Comparison of ENCODE assay signal across 18 cellular contexts in genomic region chr3:114884213-114884923, GRCh38.
"Had no signal": no experiment of that assay in that cellular context is flagged by ENCODE, and none has a peak within 500 bp of the region (broad histone marks: within the 10 kb centered on the region; RNA-seq: fewer than 3 reads in every experiment).

No MANE protein-coding gene starts in this region.

- H3K27ac ChIP-seq: adrenal gland, heart right ventricle, left ventricle myocardium inferior, tibial artery, vagina had no signal

- FAIRE-seq: frontal cortex, small intestine had no signal

- H3K4me3 ChIP-seq: adrenal gland, heart right ventricle, left ventricle myocardium inferior, tibial artery, vagina had no signal

- DNase-seq: activated B cell treated with CpG ODN at 0.5 μM for 24 hours; activated CD4-positive, alpha-beta T cell treated with anti-CD3 and anti-CD28 coated beads, Interleukin-2, amount 50 U/mL, for 1 hour; activated naive CD4-positive, alpha-beta T cell treated with anti-CD3 and anti-CD28 coated beads, Interleukin-2, amount 50 U/mL, for 16 hours; activated T-cell treated with anti-CD3 and anti-CD28 coated beads for 4 hours; adrenal gland; central memory CD4-positive, alpha-beta T cell; cortex of kidney; effector CD8-positive, alpha-beta T cell; heart right ventricle; islet precursor cell; left ventricle myocardium inferior; natural killer cell; nucleus accumbens; right cardiac atrium; small intestine; tibial artery had no signal

- H3K36me3 ChIP-seq: adrenal gland, heart right ventricle, left ventricle myocardium inferior, tibial artery, vagina had no signal

- ATAC-seq: heart right ventricle, natural killer cell, right cardiac atrium had no signal

- H3K9me3 ChIP-seq: adrenal gland, heart right ventricle, left ventricle myocardium inferior, tibial artery, vagina had no signal

- H3K27me3 ChIP-seq: adrenal gland, heart right ventricle, tibial artery, vagina had no signal
